In the genomic region with DNA sequence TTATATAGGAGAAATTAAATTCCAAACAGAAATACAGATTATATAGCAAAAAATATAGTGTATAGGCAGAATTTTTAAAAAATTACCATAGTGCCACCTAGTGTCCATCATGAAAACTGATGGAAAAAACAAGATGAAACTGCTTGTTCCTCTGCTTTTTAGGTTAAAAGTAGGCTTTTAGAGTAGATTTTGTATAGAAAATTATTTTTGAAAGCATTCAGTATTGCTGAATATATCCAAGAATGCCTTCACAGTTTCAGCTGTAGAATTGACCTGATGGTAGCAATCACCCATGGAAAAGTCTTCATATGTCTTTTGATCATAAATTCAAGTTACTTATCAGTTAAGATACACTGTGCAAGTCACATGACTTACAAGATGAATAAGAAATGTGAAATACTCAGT, we compare ENCODE assay signal across 8 cellular contexts. TPM values are rescaled to one million over a fixed set of nuclear protein-coding genes. Genes with fewer than 3 reads are reported as not detected.
DNase-seq lines count a peak whose midpoint lies in the region; ATAC-seq and TF ChIP-seq lines count a peak whose summit lies in the region.

No MANE protein-coding gene starts in this region.

- H3K9me3 ChIP-seq in adrenal gland (replicated peaks in 1 of 3) = no peaks in the 10 kb centered on the region

- peaks cover 0 to 16% of the 10 kb centered on the region in 2 donors for H3K4me1 ChIP-seq in adrenal gland (replicated peaks in 1 of 2)

- TF ChIP-seq POLR2A in adrenal gland (IDR thresholded peaks at IDR 0.05) = no peak

- peaks cover 10% of the 10 kb centered on the region for H3K4me1 Mint-ChIP-seq in activated CD4-positive, alpha-beta T cell treated with anti-CD3 and anti-CD28 coated beads, Interleukin-2, amount 10 ng/mL, durations not matched to agents 24 days and 14 days

- H3K27ac ChIP-seq in adrenal gland = peak overlapping the region in 1 of 5 donors; percentile 7

- TF ChIP-seq CTCF in AG09319 (IDR thresholded peaks at IDR 0.05; ENCODE audit: low read depth, low read length) = peak; percentile 49
- peak; percentile 23 for TF ChIP-seq CTCF in GM20000 (IDR thresholded peaks at IDR 0.05; ENCODE audit: extremely low read depth, missing control alignments)
- peak in 5 of 6 experiments; percentile 28 to 67 (median 43) for TF ChIP-seq CTCF in adrenal gland (IDR thresholded peaks at IDR 0.05)

- intact Hi-C loops in adrenal gland (cut with DNase I) = loop anchor here in 1 of 2 donors (5.0 to 10.0 kb wide), 2 partner anchors 296 to 409 kb away; no protein-coding TSS in a partner anchor
- intact Hi-C loops in activated CD4-positive, alpha-beta T cell treated with anti-CD3 and anti-CD28 coated beads, Interleukin-2, amount 10 ng/mL, durations not matched to agents 24 days and 14 days (cut with micrococcal nuclease) = loop anchor here (1.0 to 10.0 kb wide), 6 partner anchors 229 to 819 kb away; partner anchors contain the start of gene ERAP1

- no peak overlapping the region for H3K27ac Mint-ChIP-seq in activated CD4-positive, alpha-beta T cell treated with anti-CD3 and anti-CD28 coated beads, Interleukin-2, amount 10 ng/mL, durations not matched to agents 24 days and 14 days

- DNase-seq in AG09319 (ENCODE audit: extremely low read depth, low read depth) (no peak), GM20000 (ENCODE audit: low spot score) (no peak), adrenal gland (no peak), kidney glomerular epithelial cell (lab: John Stamatoyannopoulos, UW) (peak; percentile 32), NCI-H2171 (lab: John Stamatoyannopoulos, UW) (no peak)
- no peak for DNase-seq in activated CD8-positive, alpha-beta memory T cell treated with anti-CD3 and anti-CD28 coated beads for 24 hours
- no peak for DNase-seq in activated CD4-positive, alpha-beta T cell treated with anti-CD3 and anti-CD28 coated beads, Interleukin-2, amount 10 ng/mL, durations not matched to agents 24 days and 14 days

- H3K4me3 ChIP-seq in adrenal gland = no peak overlapping the region

- H3K27me3 ChIP-seq in adrenal gland = no peaks in the 10 kb centered on the region

- ATAC-seq in GM21825 (IDR thresholded peaks at IDR 0.05; ENCODE audit: unreplicated experiment) = no peak

- peaks cover 50% of the 10 kb centered on the region for H3K36me3 Mint-ChIP-seq in activated CD4-positive, alpha-beta T cell treated with anti-CD3 and anti-CD28 coated beads, Interleukin-2, amount 10 ng/mL, durations not matched to agents 24 days and 14 days (ENCODE audit: low read depth)

- H3K36me3 ChIP-seq in adrenal gland (replicated peaks in 1 of 2) = peaks cover 0 to 34% of the 10 kb centered on the region in 2 donors

- no peak overlapping the region for H3K4me3 Mint-ChIP-seq in activated CD4-positive, alpha-beta T cell treated with anti-CD3 and anti-CD28 coated beads, Interleukin-2, amount 10 ng/mL, durations not matched to agents 24 days and 14 days

- no peaks in the 10 kb centered on the region for H3K27me3 Mint-ChIP-seq in activated CD4-positive, alpha-beta T cell treated with anti-CD3 and anti-CD28 coated beads, Interleukin-2, amount 10 ng/mL, durations not matched to agents 24 days and 14 days

- H3K9me3 Mint-ChIP-seq in activated CD4-positive, alpha-beta T cell treated with anti-CD3 and anti-CD28 coated beads, Interleukin-2, amount 10 ng/mL, durations not matched to agents 24 days and 14 days = peaks cover 5% of the 10 kb centered on the region

RNA-seq across cellular contexts. Expression of gene RIOK2, which starts 19.7 kb away (rescaled TPM):
- 10 to 100 TPM in 7 of 8 donors, 1 to 10 TPM in 1; 4.2 to 28.5 (median 21.5) TPM for total RNA-seq in adrenal gland
- 10 to 100 TPM; 18.5 to 35.2 (median 21.5) TPM for polyA plus RNA-seq in adrenal gland
- total RNA-seq in activated CD4-positive, alpha-beta T cell treated with anti-CD3 and anti-CD28 coated beads, Interleukin-2, amount 10 ng/mL, durations not matched to agents 24 days and 14 days = 40.8 and 42.0 TPM in 2 replicates

RNA-seq across cellular contexts. Expression of gene LIX1, which starts 21.0 kb away (rescaled TPM):
- not detected for total RNA-seq in adrenal gland
- under 1 TPM in 2 of 3 donors, not detected in 1; 0.03 to 0.18 TPM for polyA plus RNA-seq in adrenal gland
- not detected in 2 replicates for total RNA-seq in activated CD4-positive, alpha-beta T cell treated with anti-CD3 and anti-CD28 coated beads, Interleukin-2, amount 10 ng/mL, durations not matched to agents 24 days and 14 days
